Comparison of ENCODE assay signal across 8 cellular contexts in the genomic region with DNA sequence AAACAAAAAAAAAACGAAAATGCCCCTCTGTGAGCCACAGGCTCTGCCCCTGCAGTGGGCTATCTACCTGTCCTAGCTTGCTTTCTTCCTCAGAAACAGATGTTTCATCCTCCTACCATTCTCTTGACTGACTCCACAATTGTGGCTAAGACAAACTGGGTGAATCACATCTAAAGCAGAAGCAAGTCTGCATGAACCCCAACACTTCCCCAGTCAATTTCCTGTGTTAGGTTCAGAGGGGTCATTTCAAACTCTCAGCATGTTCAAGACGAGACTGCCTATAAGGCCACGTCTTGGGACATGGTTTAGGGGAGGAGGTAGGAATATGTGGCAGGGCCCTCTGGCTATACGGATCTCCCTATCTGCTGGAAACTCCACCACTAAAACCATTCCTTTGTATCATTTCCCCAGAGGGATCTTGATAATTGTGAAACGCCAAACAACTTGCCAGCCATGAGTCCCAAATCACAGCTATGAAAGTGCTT. TPM values are rescaled to one million over a fixed set of nuclear protein-coding genes. Genes with fewer than 3 reads are reported as not detected.
DNase-seq lines count a peak whose midpoint lies in the region; ATAC-seq and TF ChIP-seq lines count a peak whose summit lies in the region.

No MANE protein-coding gene starts in this region.

- H3K27me3 Mint-ChIP-seq in activated naive CD8-positive, alpha-beta T cell = no peaks in the 10 kb centered on the region

- H3K27ac Mint-ChIP-seq in activated naive CD8-positive, alpha-beta T cell = peak overlapping the region; percentile 88

- no peaks in the 10 kb centered on the region for H3K36me3 Mint-ChIP-seq in activated naive CD8-positive, alpha-beta T cell

- ATAC-seq in GM18858 (IDR thresholded peaks at IDR 0.05; ENCODE audit: unreplicated experiment) (peak; percentile 45), HG03460 (IDR thresholded peaks at IDR 0.05; ENCODE audit: unreplicated experiment) (peak; percentile 54), mucosa of descending colon (peak; percentile 67), HG03521 (IDR thresholded peaks at IDR 0.05; ENCODE audit: unreplicated experiment) (no peak)

- no peaks in the 10 kb centered on the region for H3K9me3 ChIP-seq in mucosa of descending colon

- WGBS in lower leg skin, 2 donors = 45 to 50% methylated on average over 5 of the region's 5 CpGs

- no peak for TF ChIP-seq POLR2A in lower leg skin (IDR thresholded peaks at IDR 0.05)

- intact Hi-C loops in mucosa of descending colon (cut with DNase I, micrococcal nuclease) = no loop called here
- intact Hi-C loops in lower leg skin (cut with DNase I; ENCODE audit: low total_unique reads) = no loop called here

- no peak for TF ChIP-seq CTCF in mucosa of descending colon (IDR thresholded peaks at IDR 0.05)
- TF ChIP-seq CTCF in lower leg skin (IDR thresholded peaks at IDR 0.05) = no peak

- H3K9me3 Mint-ChIP-seq in activated naive CD8-positive, alpha-beta T cell (ENCODE audit: low read depth) = no peaks in the 10 kb centered on the region

- H3K4me3 Mint-ChIP-seq in activated naive CD8-positive, alpha-beta T cell = peak overlapping the region; percentile 75

- H3K4me3 ChIP-seq in mucosa of descending colon = no peak overlapping the region
- H3K4me3 ChIP-seq in lower leg skin (ENCODE audit: low read depth, poor library complexity, severe bottlenecking) = no peak overlapping the region

- DNase-seq in mucosa of descending colon (peak in 1 of 3 donors; percentile 1), NCI-H1092 treated with DMSO at 0.1 percent for 48 hours (lab: John Stamatoyannopoulos, UW) (no peak), lower leg skin (ENCODE audit: low spot score in 2 of 2) (no peak), NCI-H526 (lab: John Stamatoyannopoulos, UW) (no peak)

- H3K4me1 ChIP-seq in mucosa of descending colon (ENCODE audit: low read depth) = peaks cover 3% of the 10 kb centered on the region

- peaks cover 28% of the 10 kb centered on the region for H3K4me1 Mint-ChIP-seq in activated naive CD8-positive, alpha-beta T cell (ENCODE audit: low read depth)

- no peaks in the 10 kb centered on the region for H3K36me3 ChIP-seq in mucosa of descending colon (ENCODE audit: low read depth)

RNA-seq across cellular contexts. Expression of gene ANKDD1A, which starts 28.6 kb away (rescaled TPM):
- total RNA-seq in mucosa of descending colon = 1 to 10 TPM; 1.4 to 6.7 (median 1.6) TPM
- total RNA-seq in lower leg skin = 1 to 10 TPM; 1.3 to 2.8 (median 1.7) TPM

RNA-seq across cellular contexts. Expression of gene PLEKHO2, which starts 41.4 kb away (rescaled TPM):
- 10 to 100 TPM in 2 of 3 donors, 1 to 10 TPM in 1; 5.8 to 38.9 (median 15.9) TPM for total RNA-seq in mucosa of descending colon
- 10 to 100 TPM in 1 of 4 donors, 1 to 10 TPM in 3; 5.7 to 15.6 (median 7.3) TPM for total RNA-seq in lower leg skin

RNA-seq across cellular contexts. Expression of gene PIF1, which starts 57.7 kb away (rescaled TPM):
- total RNA-seq in mucosa of descending colon (10 to 100 TPM in 1 of 3 donors, 1 to 10 TPM in 2; 2.6 to 10.4 (median 5.0) TPM), lower leg skin (1 to 10 TPM in 3 of 4 donors, under 1 TPM in 1; 0.25 to 2.5 (median 1.7) TPM)
